ENCODE assay signal across 1 cellular context in genomic region chr1:182175340-182176068, GRCh38.
A peak's percentile ranks its signal among the peaks of the same experiment; 100 is the strongest.
TF ChIP-seq lines count a peak whose summit lies in the region.

No MANE protein-coding gene starts in this region.

TF ChIP-seq in HEK293, 187 proteins besides CTCF, POLR2A, EP300 and RAD21 (continued from another document and continues in another):
- TF ChIP-seq ZSCAN5A (tag by site-specific recombination; IDR thresholded peaks at IDR 0.05) (no peak), ZNF211 (tag by site-specific recombination; IDR thresholded peaks at IDR 0.05; ENCODE audit: low read depth) (no peak), ZNF266 (tag by site-specific recombination; IDR thresholded peaks at IDR 0.05; ENCODE audit: low read depth) (no peak), ZNF169 (tag by site-specific recombination; IDR thresholded peaks at IDR 0.05) (no peak), ZNF335 (tag by site-specific recombination; conservative IDR thresholded peaks at IDR 0.05) (no peak), ZNF423 (tag by site-specific recombination; IDR thresholded peaks at IDR 0.05) (no peak), ZNF433 (tag by site-specific recombination; IDR thresholded peaks at IDR 0.05; ENCODE audit: low read depth) (no peak), ZBTB44 (tag by site-specific recombination; IDR thresholded peaks at IDR 0.05) (peak; percentile 88), ZNF555 (tag by site-specific recombination; conservative IDR thresholded peaks at IDR 0.05) (no peak), ZNF623 (tag by site-specific recombination; IDR thresholded peaks at IDR 0.05) (no peak), ZNF174 (tag by site-specific recombination; IDR thresholded peaks at IDR 0.05) (no peak), ZNF624 (tag by site-specific recombination; IDR thresholded peaks at IDR 0.05) (no peak), ZBTB20 (tag by site-specific recombination; IDR thresholded peaks at IDR 0.05) (peak; percentile 28; the same call in 1 of the 2 replicates), ZNF133 (tag by site-specific recombination; IDR thresholded peaks at IDR 0.05) (no peak), BCL11B (tag by site-specific recombination; IDR thresholded peaks at IDR 0.05; ENCODE audit: low read depth) (peak; percentile 46; the same call in 1 of the 2 replicates), ZNF350 (tag by site-specific recombination; IDR thresholded peaks at IDR 0.05) (no peak), SALL2 (tag by site-specific recombination; IDR thresholded peaks at IDR 0.05; ENCODE audit: borderline replicate concordance) (no peak), KLF16 (tag by site-specific recombination; IDR thresholded peaks at IDR 0.05) (no peak), ZNF239 (tag by site-specific recombination; IDR thresholded peaks at IDR 0.05) (no peak), ZNF132 (tag by site-specific recombination; IDR thresholded peaks at IDR 0.05; ENCODE audit: borderline replicate concordance) (no peak), KLF1 (tag by site-specific recombination; IDR thresholded peaks at IDR 0.05) (peak; percentile 85), ZNF292 (tag by site-specific recombination; IDR thresholded peaks at IDR 0.05; ENCODE audit: borderline replicate concordance, low read depth) (no peak), ZFP69B (tag by site-specific recombination; IDR thresholded peaks at IDR 0.05) (0 out of 2 replicates have a peak, but pooled peaks have one; percentile 45), ZNF692 (tag by site-specific recombination; IDR thresholded peaks at IDR 0.05) (no peak), PATZ1 (tag by site-specific recombination; IDR thresholded peaks at IDR 0.05) (peak; percentile 64), ZNF280C (tag by site-specific recombination; IDR thresholded peaks at IDR 0.05) (no peak), ZBTB1 (tag by site-specific recombination; IDR thresholded peaks at IDR 0.05) (peak; percentile 74; the same call in 1 of the 2 replicates), REST (tag by site-specific recombination; IDR thresholded peaks at IDR 0.05) (no peak), ZSCAN30 (tag by site-specific recombination; IDR thresholded peaks at IDR 0.05) (peak; percentile 37; the same call in 1 of the 2 replicates), ZNF324 (tag by site-specific recombination; IDR thresholded peaks at IDR 0.05) (no peak), ZSCAN23 (tag by site-specific recombination; IDR thresholded peaks at IDR 0.05) (no peak), ZNF2 (tag by site-specific recombination; IDR thresholded peaks at IDR 0.05) (peak; percentile 79; the same call in 1 of the 2 replicates), FEZF1 (tag by site-specific recombination; IDR thresholded peaks at IDR 0.05) (peak; percentile 87), ZNF391 (tag by site-specific recombination; IDR thresholded peaks at IDR 0.05; ENCODE audit: borderline replicate concordance, low read depth) (peak; percentile 82; the same call in 1 of the 2 replicates), ZNF658 (tag by site-specific recombination; IDR thresholded peaks at IDR 0.05) (no peak), YY1 (tag by site-specific recombination; IDR thresholded peaks at IDR 0.05) (no peak), ZNF830 (tag by site-specific recombination; IDR thresholded peaks at IDR 0.05; ENCODE audit: low read depth) (no peak), HIC1 (tag by site-specific recombination; IDR thresholded peaks at IDR 0.05) (no peak), SCRT1 (tag by site-specific recombination; IDR thresholded peaks at IDR 0.05; ENCODE audit: borderline replicate concordance) (peak; percentile 91), ZSCAN16 (tag by site-specific recombination; IDR thresholded peaks at IDR 0.05) (no peak), ZNF701 (tag by site-specific recombination; IDR thresholded peaks at IDR 0.05) (no peak), ZFP3 (tag by site-specific recombination; IDR thresholded peaks at IDR 0.05; ENCODE audit: low read depth) (no peak), ZNF248 (tag by site-specific recombination; IDR thresholded peaks at IDR 0.05) (no peak), ZNF76 (tag by site-specific recombination; IDR thresholded peaks at IDR 0.05; ENCODE audit: borderline replicate concordance, low read depth) (no peak; the same call in 1 of the 2 replicates), ZNF792 (tag by site-specific recombination; IDR thresholded peaks at IDR 0.05) (peak; percentile 62; the same call in 1 of the 2 replicates), SP7 (tag by site-specific recombination; IDR thresholded peaks at IDR 0.05) (peak; percentile 93), PRDM4 (tag by site-specific recombination; IDR thresholded peaks at IDR 0.05) (peak; percentile 90), ZNF354C (tag by site-specific recombination; IDR thresholded peaks at IDR 0.05; ENCODE audit: borderline replicate concordance, low read depth) (no peak)
